In genomic region chr1:244970661-244971523, GRCh38 we compare ENCODE assay signal across 1 cellular context.
A peak's percentile ranks its signal among the peaks of the same experiment; 100 is the strongest.
TF ChIP-seq lines count a peak whose summit lies in the region.

No MANE protein-coding gene starts in this region.

TF ChIP-seq in SK-N-SH, 30 proteins besides CTCF, POLR2A, EP300 and RAD21 (continued from another document):
- TF ChIP-seq JUND (IDR thresholded peaks at IDR 0.05): no peak
- no peak for TF ChIP-seq FOXJ3 (CRISPR knock-in tag; IDR thresholded peaks at IDR 0.05)
- peak; percentile 41 for TF ChIP-seq CHD2 (IDR thresholded peaks at IDR 0.05; ENCODE audit: low read length, partially characterized antibody)
- no peak for TF ChIP-seq NFIC (IDR thresholded peaks at IDR 0.05; ENCODE audit: borderline replicate concordance)
- no peak for TF ChIP-seq GATA2 (CRISPR knock-in tag; IDR thresholded peaks at IDR 0.05)
- TF ChIP-seq YY1 (IDR thresholded peaks at IDR 0.05; ENCODE audit: low read depth): peak; percentile 94
- no peak for TF ChIP-seq RFX5 (IDR thresholded peaks at IDR 0.05; ENCODE audit: low read length)
- TF ChIP-seq SIN3A (IDR thresholded peaks at IDR 0.05; ENCODE audit: borderline replicate concordance, low read depth, low read length): no peak
- TF ChIP-seq, protein P1, sequence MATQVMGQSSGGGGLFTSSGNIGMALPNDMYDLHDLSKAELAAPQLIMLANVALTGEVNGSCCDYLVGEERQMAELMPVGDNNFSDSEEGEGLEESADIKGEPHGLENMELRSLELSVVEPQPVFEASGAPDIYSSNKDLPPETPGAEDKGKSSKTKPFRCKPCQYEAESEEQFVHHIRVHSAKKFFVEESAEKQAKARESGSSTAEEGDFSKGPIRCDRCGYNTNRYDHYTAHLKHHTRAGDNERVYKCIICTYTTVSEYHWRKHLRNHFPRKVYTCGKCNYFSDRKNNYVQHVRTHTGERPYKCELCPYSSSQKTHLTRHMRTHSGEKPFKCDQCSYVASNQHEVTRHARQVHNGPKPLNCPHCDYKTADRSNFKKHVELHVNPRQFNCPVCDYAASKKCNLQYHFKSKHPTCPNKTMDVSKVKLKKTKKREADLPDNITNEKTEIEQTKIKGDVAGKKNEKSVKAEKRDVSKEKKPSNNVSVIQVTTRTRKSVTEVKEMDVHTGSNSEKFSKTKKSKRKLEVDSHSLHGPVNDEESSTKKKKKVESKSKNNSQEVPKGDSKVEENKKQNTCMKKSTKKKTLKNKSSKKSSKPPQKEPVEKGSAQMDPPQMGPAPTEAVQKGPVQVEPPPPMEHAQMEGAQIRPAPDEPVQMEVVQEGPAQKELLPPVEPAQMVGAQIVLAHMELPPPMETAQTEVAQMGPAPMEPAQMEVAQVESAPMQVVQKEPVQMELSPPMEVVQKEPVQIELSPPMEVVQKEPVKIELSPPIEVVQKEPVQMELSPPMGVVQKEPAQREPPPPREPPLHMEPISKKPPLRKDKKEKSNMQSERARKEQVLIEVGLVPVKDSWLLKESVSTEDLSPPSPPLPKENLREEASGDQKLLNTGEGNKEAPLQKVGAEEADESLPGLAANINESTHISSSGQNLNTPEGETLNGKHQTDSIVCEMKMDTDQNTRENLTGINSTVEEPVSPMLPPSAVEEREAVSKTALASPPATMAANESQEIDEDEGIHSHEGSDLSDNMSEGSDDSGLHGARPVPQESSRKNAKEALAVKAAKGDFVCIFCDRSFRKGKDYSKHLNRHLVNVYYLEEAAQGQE (IDR thresholded peaks at IDR 0.05; ENCODE audit: low read depth, low read length): 0 out of 2 replicates have a peak, but pooled peaks have one; percentile 18
- TF ChIP-seq MAX (IDR thresholded peaks at IDR 0.05; ENCODE audit: low read depth): peak; percentile 7; the same call in 1 of the 2 replicates
- no peak for TF ChIP-seq TEAD4 (IDR thresholded peaks at IDR 0.05; ENCODE audit: borderline replicate concordance, insufficient read depth)
- no peak for TF ChIP-seq TCF12 (IDR thresholded peaks at IDR 0.05)
- TF ChIP-seq RCOR1 (IDR thresholded peaks at IDR 0.05; ENCODE audit: low read length): 0 out of 2 replicates have a peak, but pooled peaks have one; percentile 47
- 0 out of 2 replicates have a peak, but pooled peaks have one; percentile 50 for TF ChIP-seq FOXM1 (IDR thresholded peaks at IDR 0.05; ENCODE audit: low read depth)
- TF ChIP-seq MEF2A (IDR thresholded peaks at IDR 0.05; ENCODE audit: borderline replicate concordance, low read depth): no peak
- peak; percentile 54 for TF ChIP-seq POLR2AphosphoS5 (IDR thresholded peaks at IDR 0.05; ENCODE audit: low read depth, low read length)
- peak; percentile 11; the same call in 1 of the 2 replicates for TF ChIP-seq USF1 (IDR thresholded peaks at IDR 0.05; ENCODE audit: borderline replicate concordance, low read depth)
TF ChIP-seq in SK-N-SH: peak in this region for 15.
